In genomic region chr3:58237940-58238681, GRCh38 we compare ENCODE assay signal across 8 cellular contexts. TPM values are rescaled to one million over a fixed set of nuclear protein-coding genes. Genes with fewer than 3 reads are reported as not detected.
A peak's percentile ranks its signal among the peaks of the same experiment; 100 is the strongest.
DNase-seq lines count a peak whose midpoint lies in the region; ATAC-seq, FAIRE-seq and TF ChIP-seq lines count a peak whose summit lies in the region.

No MANE protein-coding gene starts in this region.

- TF ChIP-seq POLR2A in endothelial cell of umbilical vein (IDR thresholded peaks at IDR 0.05; ENCODE audit: low read depth, low read length), result no peak

- H3K36me3 ChIP-seq in GM23338 (ENCODE audit: insufficient read depth) (no peaks in the 10 kb centered on the region), endothelial cell of umbilical vein (ENCODE audit: control insufficient read depth in 2 of 2, extremely low read depth in 1 of 2, insufficient read depth in 2 of 2, low read length in 2 of 2) (no peaks in the 10 kb centered on the region), mucosa of descending colon (ENCODE audit: low read depth) (no peaks in the 10 kb centered on the region)

- H4K20me1 ChIP-seq in GM23338 (replicated peaks; ENCODE audit: insufficient read depth), result 0 out of 2 replicates have a peak, but pooled peaks cover under 1% of the 10 kb centered on the region
- H4K20me1 ChIP-seq in endothelial cell of umbilical vein (replicated peaks; ENCODE audit: control insufficient read depth, extremely low read depth, insufficient read depth, low read length), result no peaks in the 10 kb centered on the region

- FAIRE-seq in endothelial cell of umbilical vein (lab: Jason Lieb, UNC), result no peak

- H3K27me3 ChIP-seq in GM23338 (ENCODE audit: insufficient read depth) (peaks cover 52% of the 10 kb centered on the region), endothelial cell of umbilical vein (ENCODE audit: control insufficient read depth in 2 of 2, insufficient read depth in 2 of 2, low read length in 2 of 2) (peaks cover 3 to 4% of the 10 kb centered on the region in 2 experiments)

- H3F3A ChIP-seq in GM23338 (replicated peaks; ENCODE audit: low read depth), result peaks cover 3% of the 10 kb centered on the region; the same call in 1 of the 2 replicates

- DNase-seq in GM23338 (ENCODE audit: low spot score) (peak; percentile 56), MV-4-11 (lab: John Stamatoyannopoulos, UW) (peak; percentile 38), endothelial cell of umbilical vein (ENCODE audit: low read depth, low spot score) (peak; percentile 18), mucosa of descending colon (peak; percentile 66 to 86 (median 69)), NCI-H2029 (lab: John Stamatoyannopoulos, UW) (no peak)
- DNase-seq in activated CD8-positive, alpha-beta memory T cell treated with anti-CD3 and anti-CD28 coated beads for 24 hours, result peak; percentile 78
- DNase-seq in stimulated activated CD8-positive, alpha-beta memory T cell treated with anti-CD3 and anti-CD28 coated beads, Interleukin-7, amount 100 ng/mL, for 4 hours (ENCODE audit: low read depth in 2 of 2), result peak; percentile 23 to 50

- H3K9me3 ChIP-seq in endothelial cell of umbilical vein (replicated peaks; ENCODE audit: control insufficient read depth, insufficient read depth, low read length) (no peaks in the 10 kb centered on the region), mucosa of descending colon (no peaks in the 10 kb centered on the region)

- H3K4me2 ChIP-seq in GM23338 (peak overlapping the region; percentile 100), endothelial cell of umbilical vein (ENCODE audit: insufficient read depth, low read length) (peak overlapping the region; percentile 72)

- H3K4me1 Mint-ChIP-seq in GM23338, result peaks cover 7% of the 10 kb centered on the region

- CTCF ChIA-PET in endothelial cell of umbilical vein (lab: Charles Lee), result interaction anchor here (0.7 to 4.3 kb wide), 10 partner anchors 20 to 68 kb away, joined by 3 to 19 read pairs (median 6); partner anchors contain the start of genes HTD2 and RPP14

- no peaks in the 10 kb centered on the region for H3K9me3 Mint-ChIP-seq in GM23338

- H3K27me3 Mint-ChIP-seq in GM23338 (ENCODE audit: insufficient read depth, low read depth, poor library complexity), result peaks cover 34% of the 10 kb centered on the region

- H3K27ac ChIP-seq in GM23338 (ENCODE audit: low read depth), result no peak overlapping the region
- H3K27ac ChIP-seq in endothelial cell of umbilical vein (ENCODE audit: insufficient read depth, low read depth, low read length), result no peak overlapping the region

- peak; percentile 26 for ATAC-seq in GM23338
- peak; percentile 74 for ATAC-seq in mucosa of descending colon

- H3K4me3 ChIP-seq in GM08714 (ENCODE audit: low read length), result peak overlapping the region; percentile 80
- peak overlapping the region; percentile 95 for H3K4me3 ChIP-seq in GM23338
- H3K4me3 ChIP-seq in endothelial cell of umbilical vein (replicated peaks in 1 of 3; ENCODE audit: insufficient read depth in 1 of 3, low read depth in 1 of 3, low read length in 3 of 3), result peak overlapping the region; percentile 65 to 73 (median 71)
- peak overlapping the region; percentile 54 for H3K4me3 ChIP-seq in mucosa of descending colon

- no peaks in the 10 kb centered on the region for H3K9me2 ChIP-seq in GM23338 (ENCODE audit: insufficient read depth)

- POLR2A ChIA-PET in endothelial cell of umbilical vein (lab: Charles Lee), result no interaction called here

- TF ChIP-seq CTCF in GM23338 (conservative IDR thresholded peaks at IDR 0.05; ENCODE audit: low read depth in 2 of 2) (no peak), endothelial cell of umbilical vein (IDR thresholded peaks at IDR 0.05; ENCODE audit: extremely low read depth in 1 of 2, insufficient read depth in 1 of 2, low read depth in 1 of 2, low read length in 2 of 2) (no peak), mucosa of descending colon (IDR thresholded peaks at IDR 0.05) (no peak)

- H3K36me3 Mint-ChIP-seq in GM23338 (ENCODE audit: low read depth), result no peaks in the 10 kb centered on the region

- dilution Hi-C loops in endothelial cell of umbilical vein (cut with MboI; ENCODE audit: extremely low pct_ligation_motif_present, low sequenced_read_pairs), result no loop called here

- no peaks in the 10 kb centered on the region for H3K9me1 ChIP-seq in endothelial cell of umbilical vein (replicated peaks; ENCODE audit: control insufficient read depth, extremely low read depth, insufficient read depth, low read length)

- peak overlapping the region; percentile 97 for H2AFZ ChIP-seq in GM23338
- H2AFZ ChIP-seq in endothelial cell of umbilical vein (ENCODE audit: low read depth, low read length), result peak overlapping the region; percentile 95

- no peak overlapping the region for H3K27ac Mint-ChIP-seq in GM23338

- peak overlapping the region; percentile 91 for H3K4me3 Mint-ChIP-seq in GM23338

- H3K4me1 ChIP-seq in GM23338 (ENCODE audit: insufficient read depth) (peaks cover 4% of the 10 kb centered on the region; the same call in 1 of the 2 replicates), endothelial cell of umbilical vein (ENCODE audit: control insufficient read depth, extremely low read depth, insufficient read depth, low read length) (peaks cover 6% of the 10 kb centered on the region), mucosa of descending colon (ENCODE audit: low read depth) (peaks cover 6% of the 10 kb centered on the region)

- no peaks in the 10 kb centered on the region for H3K79me2 ChIP-seq in GM23338 (replicated peaks; ENCODE audit: insufficient read depth)
- no peaks in the 10 kb centered on the region for H3K79me2 ChIP-seq in endothelial cell of umbilical vein (ENCODE audit: control insufficient read depth, insufficient read depth, low read length)

- intact Hi-C loops in endothelial cell of umbilical vein (cut with micrococcal nuclease) (loop anchor here (1.0 to 2.0 kb wide), 3 partner anchors 35 to 69 kb away; partner anchors contain the start of genes HTD2 and RPP14), mucosa of descending colon (cut with DNase I, micrococcal nuclease) (no loop called here)

- H3K9ac ChIP-seq in endothelial cell of umbilical vein (replicated peaks; ENCODE audit: extremely low read depth, insufficient read depth, low read length), result peak overlapping the region; percentile 46

- BruUV-seq in endothelial cell of umbilical vein (replicated peaks; lab: Mats Ljungman, UMichigan), result no TSS peak

TF ChIP-seq in GM23338, 12 proteins besides CTCF, POLR2A, EP300 and RAD21:
- TF ChIP-seq NANOG (IDR thresholded peaks at IDR 0.05; ENCODE audit: borderline replicate concordance) (no peak), EZH2 (IDR thresholded peaks at IDR 0.05; ENCODE audit: low read depth, unreplicated experiment) (peak; percentile 34)

TF ChIP-seq in endothelial cell of umbilical vein, 7 proteins besides CTCF, POLR2A, EP300 and RAD21:
- TF ChIP-seq GATA2 (IDR thresholded peaks at IDR 0.05; ENCODE audit: insufficient read depth, insufficient read length, low read depth, low read length) (peak; percentile 19), MYC (IDR thresholded peaks at IDR 0.05; ENCODE audit: low read depth, low read length) (no peak)

RNA-seq across cellular contexts. Expression of gene ABHD6, which starts 0.5 kb away (rescaled TPM):
- 5.5 and 6.5 TPM in 2 replicates for total RNA-seq in GM23338 (2014; rRNA removed; shearing (Covaris generic))
- polyA plus RNA-seq in GM23338 (2016; fragmentation: Nextera tagmentation; extraction: Ambion mirVana) (3.7 TPM in 2 replicates), endothelial cell of umbilical vein (7.5 and 8.3 TPM in 2 replicates)
- total RNA-seq in endothelial cell of umbilical vein (5.4 and 5.8 TPM in 2 replicates), mucosa of descending colon (10 to 100 TPM; 25.7 to 38.4 (median 26.7) TPM)
- 6.8 and 7.9 TPM in 2 replicates for polyA plus RNA-seq in endothelial cell of umbilical vein (2011; cell fraction: cytosol; rRNA removed)
- polyA plus RNA-seq in endothelial cell of umbilical vein (2011; cell fraction: nucleus; rRNA removed), result 6.6 and 8.9 TPM in 2 replicates
- polyA plus RNA-seq in endothelial cell of umbilical vein (2012), result 4.5 and 4.6 TPM in 2 replicates
- 17.1 and 17.6 TPM in 2 replicates for polyA minus RNA-seq in endothelial cell of umbilical vein
- polyA minus RNA-seq in endothelial cell of umbilical vein (2011; cell fraction: cytosol; rRNA and poly(A)+ RNA removed), result 18.3 TPM
- polyA minus RNA-seq in endothelial cell of umbilical vein (2011; cell fraction: nucleus; rRNA and poly(A)+ RNA removed), result 3.1 and 6.3 TPM in 2 replicates

RNA-seq across cellular contexts. Expression of gene DNASE1L3, which starts 27.3 kb away (rescaled TPM):
- not detected in 2 replicates for total RNA-seq in GM23338 (2014; rRNA removed; shearing (Covaris generic))
- polyA plus RNA-seq in GM23338 (2016; fragmentation: Nextera tagmentation; extraction: Ambion mirVana) (not detected in 2 replicates), endothelial cell of umbilical vein (1.2 and 1.3 TPM in 2 replicates)
- total RNA-seq in endothelial cell of umbilical vein (0.95 and 0.99 TPM in 2 replicates), mucosa of descending colon (1 to 10 TPM; 3.3 to 9.6 (median 9.0) TPM)
- 1.1 TPM in 2 replicates for polyA plus RNA-seq in endothelial cell of umbilical vein (2011; cell fraction: cytosol; rRNA removed)
- 0.63 and 0.97 TPM in 2 replicates for polyA plus RNA-seq in endothelial cell of umbilical vein (2011; cell fraction: nucleus; rRNA removed)
- polyA plus RNA-seq in endothelial cell of umbilical vein (2012), result 0.22 and 0.46 TPM in 2 replicates
- polyA minus RNA-seq in endothelial cell of umbilical vein, result not detected in 2 replicates
- not detected for polyA minus RNA-seq in endothelial cell of umbilical vein (2011; cell fraction: cytosol; rRNA and poly(A)+ RNA removed)
- 0.24 TPM in 1 of 2 replicates, not detected in the other for polyA minus RNA-seq in endothelial cell of umbilical vein (2011; cell fraction: nucleus; rRNA and poly(A)+ RNA removed)
